In genomic region chr1:152758636-152759035, GRCh38 we compare ENCODE assay signal across 34 cellular contexts. TPM values are rescaled to one million over a fixed set of nuclear protein-coding genes. Genes with fewer than 3 reads are reported as not detected.
"Had no signal": no experiment of that assay in that cellular context is flagged by ENCODE, and none has a peak within 500 bp of the region (broad histone marks: within the 10 kb centered on the region; RNA-seq: fewer than 3 reads in every experiment).

No MANE protein-coding gene starts in this region.

- H3K36me3 ChIP-seq: SJCRH30 had no signal

- H3K4me2 ChIP-seq: PC-9, SK-N-SH had no signal

- H3K4me1 ChIP-seq: SJCRH30 had no signal

- DNase-seq: Kasumi-1, KG1, MM.1S, MV-4-11, NCI-H1092, NCI-H1105, NCI-H1417 treated with DMSO at 0.1 percent for 48 hours, NCI-H1436 treated with DMSO at 0.1 percent for 48 hours, NCI-H1694 treated with DMSO at 0.1 percent for 48 hours, NCI-H187 treated with DMSO at 0.1 percent for 48 hours, NCI-H2029, NCI-H2081, NCI-H2171 treated with DMSO at 0.1 percent for 48 hours, NCI-H2227 treated with DMSO at 0.1 percent for 48 hours, NCI-H345, NCI-H446, NCI-H510A treated with DMSO at 0.1 percent for 48 hours, NCI-H524 treated with DMSO at 0.1 percent for 48 hours, NCI-H526 treated with DMSO at 0.1 percent for 48 hours, NCI-H774, PC-9, SHP77, SIG-M5, SJCRH30, SK-N-SH, SW 1271, T-helper 1 cell had no signal

- ATAC-seq: Panc1, Right ventricle myocardium inferior had no signal

- H3K27me3 ChIP-seq: SJCRH30 had no signal

- H2AFZ ChIP-seq: PC-9 had no signal

- H3K9ac ChIP-seq: SK-N-SH had no signal

- H3K27ac ChIP-seq: PC-9, RWPE1, SJCRH30 had no signal

- H3K9me3 ChIP-seq: SJCRH30, SK-N-SH had no signal

- H3K4me3 ChIP-seq: PC-9, SJCRH30 had no signal

RNA-seq across cellular contexts. Expression of gene KPRP, which starts 0.8 kb away (rescaled TPM):
- total RNA-seq: M059J, NCI-H460, OCI-LY7, PC-9, Right ventricle myocardium inferior, SJCRH30, SK-MEL-5 had no signal
- polyA plus RNA-seq: SK-N-SH had no signal

RNA-seq across cellular contexts. Expression of gene LCE1F, which starts 16.3 kb away (rescaled TPM):
- total RNA-seq: M059J, NCI-H460, OCI-LY7, PC-9, Right ventricle myocardium inferior, SJCRH30, SK-MEL-5 had no signal
- polyA plus RNA-seq: SK-N-SH had no signal

RNA-seq across cellular contexts. Expression of gene LCE1E, which starts 27.4 kb away (rescaled TPM):
- total RNA-seq: M059J, NCI-H460, OCI-LY7, PC-9, Right ventricle myocardium inferior, SJCRH30, SK-MEL-5 had no signal
- polyA plus RNA-seq: SK-N-SH had no signal

RNA-seq across cellular contexts. Expression of gene LCE1D, which starts 37.9 kb away (rescaled TPM):
- total RNA-seq: M059J, NCI-H460, OCI-LY7, PC-9, Right ventricle myocardium inferior, SJCRH30, SK-MEL-5 had no signal
- polyA plus RNA-seq: SK-N-SH had no signal

RNA-seq across cellular contexts. Expression of gene LCE1C, which starts 47.8 kb away (rescaled TPM):
- total RNA-seq: M059J, NCI-H460, OCI-LY7, PC-9, Right ventricle myocardium inferior, SJCRH30, SK-MEL-5 had no signal
- polyA plus RNA-seq: SK-N-SH had no signal
